In genomic region chr7:121276276-121276675, GRCh38 we compare ENCODE assay signal across 31 cellular contexts. TPM values are rescaled to one million over a fixed set of nuclear protein-coding genes. Genes with fewer than 3 reads are reported as not detected.
"Had no signal": no experiment of that assay in that cellular context is flagged by ENCODE, and none has a peak within 500 bp of the region (broad histone marks: within the 10 kb centered on the region; RNA-seq: fewer than 3 reads in every experiment).

No MANE protein-coding gene starts in this region.

- H3K4me3 ChIP-seq: adrenal gland, ascending aorta, coronary artery, dorsolateral prefrontal cortex, gastrocnemius medialis, heart left ventricle had no signal

- H3K36me3 ChIP-seq: adrenal gland, brain microvascular endothelial cell had no signal

- DNase-seq: activated CD4-positive, alpha-beta memory T cell treated with anti-CD3 and anti-CD28 coated beads for 36 hours; activated CD4-positive, alpha-beta T cell treated with anti-CD3 and anti-CD28 coated beads for 36 hours; activated CD4-positive, alpha-beta T cell treated with anti-CD3 and anti-CD28 coated beads, Interleukin-2, amount 10 ng/mL, durations not matched to agents 24 days and 14 days; activated CD4-positive, CD25-positive, alpha-beta regulatory T cell; activated CD4-positive, CD25-positive, alpha-beta regulatory T cell treated with anti-CD3 and anti-CD28 coated beads, Interleukin-2, amount 50 U/mL, for 72 hours; activated CD8-positive, alpha-beta memory T cell treated with anti-CD3 and anti-CD28 coated beads, Interleukin-2, amount 10 ng/mL, durations not matched to agents 7 days and 5 days; activated CD8-positive, alpha-beta memory T cell treated with anti-CD3 and anti-CD28 coated beads, Interleukin-2, amount 50 U/mL, for 4 hours; activated CD8-positive, alpha-beta T cell treated with anti-CD3 and anti-CD28 coated beads, Interleukin-2, amount 10 ng/mL, durations not matched to agents 7 days and 5 days; activated effector memory CD4-positive, alpha-beta T cell treated with anti-CD3 and anti-CD28 coated beads, Interleukin-2, amount 50 U/mL, for 16 hours; activated naive CD4-positive, alpha-beta T cell treated with anti-CD3 and anti-CD28 coated beads for 36 hours; activated naive CD8-positive, alpha-beta T cell treated with anti-CD3 and anti-CD28 coated beads for 36 hours; activated naive CD8-positive, alpha-beta T cell treated with anti-CD3 and anti-CD28 coated beads, Interleukin-2, amount 50 U/mL, for 24 hours; activated T-cell treated with anti-CD3 and anti-CD28 coated beads, Interleukin-2, amount 50 U/mL, for 1 hour; activated T-cell treated with anti-CD3 and anti-CD28 coated beads, Interleukin-2, amount 50 U/mL, for 48 hours; adrenal gland; brain microvascular endothelial cell; dorsolateral prefrontal cortex; effector memory CD4-positive, alpha-beta T cell; endodermal cell; foreskin keratinocyte; gastrocnemius medialis; glutamatergic neuron; heart left ventricle; T-helper 2 cell had no signal

- H3K9me3 ChIP-seq: adrenal gland, ascending aorta, gastrocnemius medialis, heart left ventricle had no signal

- ATAC-seq: activated CD4-positive, alpha-beta T cell treated with anti-CD3 and anti-CD28 coated beads for 36 hours; activated CD8-positive, alpha-beta memory T cell treated with anti-CD3 and anti-CD28 coated beads, Interleukin-2, amount 10 ng/mL, durations not matched to agents 7 days and 5 days; activated CD8-positive, alpha-beta T cell treated with anti-CD3 and anti-CD28 coated beads, Interleukin-2, amount 10 ng/mL, durations not matched to agents 7 days and 5 days; activated naive CD8-positive, alpha-beta T cell treated with anti-CD3 and anti-CD28 coated beads, Interleukin-2, amount 50 U/mL, for 24 hours; esophagus mucosa; foreskin keratinocyte; gastrocnemius medialis; heart left ventricle had no signal

- H3K4me1 ChIP-seq: ascending aorta had no signal

- H3K27me3 ChIP-seq: adrenal gland, ascending aorta, brain microvascular endothelial cell, foreskin keratinocyte, gastrocnemius medialis, heart left ventricle had no signal

- H3K27ac ChIP-seq: adrenal gland, ascending aorta, brain microvascular endothelial cell, coronary artery, dorsolateral prefrontal cortex, foreskin keratinocyte, heart left ventricle had no signal

RNA-seq across cellular contexts. Expression of gene WNT16, which starts 52.5 kb away (rescaled TPM):
- total RNA-seq: activated CD4-positive, alpha-beta memory T cell treated with anti-CD3 and anti-CD28 coated beads for 36 hours; activated CD4-positive, alpha-beta T cell treated with anti-CD3 and anti-CD28 coated beads for 36 hours; activated CD4-positive, alpha-beta T cell treated with anti-CD3 and anti-CD28 coated beads, Interleukin-2, amount 10 ng/mL, durations not matched to agents 24 days and 14 days; activated CD8-positive, alpha-beta memory T cell treated with anti-CD3 and anti-CD28 coated beads, Interleukin-2, amount 10 ng/mL, durations not matched to agents 7 days and 5 days; activated CD8-positive, alpha-beta T cell treated with anti-CD3 and anti-CD28 coated beads, Interleukin-2, amount 10 ng/mL, durations not matched to agents 7 days and 5 days; activated naive CD4-positive, alpha-beta T cell treated with anti-CD3 and anti-CD28 coated beads for 36 hours; activated naive CD8-positive, alpha-beta T cell treated with anti-CD3 and anti-CD28 coated beads for 36 hours; activated T-helper 1 cell treated with anti-CD3 and anti-CD28 coated beads, Interleukin-12 subunit alpha, Interleukin-12 subunit beta, Interleukin-2, Interleukin-4 antibody, amounts not matched to agents 30 ng/mL and 10 ng/mL and 1 ng/mL, durations not matched to agents 14 hours and 24 hours and 36 hours; activated T-helper 2 cell treated with anti-CD3 and anti-CD28 coated beads, Interferon-gamma antibody, Interleukin-2, Interleukin-4, amounts not matched to agents 10 μg/mL and 5 μg/mL and 100 μg/mL, durations not matched to agents 14 hours and 24 hours and 36 hours; ascending aorta; bronchial epithelial cell; epithelial cell of proximal tubule; foreskin keratinocyte had no signal
- polyA plus RNA-seq: foreskin keratinocyte, heart left ventricle had no signal
